Comparison of ENCODE assay signal across 26 cellular contexts in the genomic region with DNA sequence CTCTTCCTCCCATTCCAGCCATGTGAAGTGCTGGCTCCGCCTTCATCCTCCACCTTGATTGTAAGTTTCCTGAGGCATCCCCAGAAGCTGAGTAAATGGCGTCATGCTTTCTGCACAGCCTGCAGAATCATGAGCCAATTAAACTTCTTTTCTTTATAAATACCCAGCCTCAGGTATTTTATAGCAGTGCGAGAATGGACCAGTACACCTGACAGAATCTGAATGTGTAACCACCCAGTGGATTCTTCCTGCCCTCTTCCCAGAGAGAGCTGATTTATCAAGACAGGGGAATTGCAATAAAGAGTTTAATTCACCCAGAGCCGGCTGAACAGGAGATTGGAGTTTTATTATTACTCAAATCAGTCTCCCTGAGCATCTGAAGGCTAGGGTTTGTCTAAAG.
"Had no signal": no experiment of that assay in that cellular context is flagged by ENCODE, and none has a peak within 500 bp of the region (broad histone marks: within the 10 kb centered on the region; RNA-seq: fewer than 3 reads in every experiment).

No MANE protein-coding gene starts in this region.

- H3K27me3 ChIP-seq: stomach, suprapubic skin, testis, thyroid gland, tibial artery, tibial nerve, transverse colon, upper lobe of left lung, upper lobe of right lung, uterus, vagina had no signal

- ATAC-seq: stimulated activated effector memory CD8-positive, alpha-beta T cell treated with anti-CD3 and anti-CD28 coated beads, Interleukin-12 subunit alpha, Interleukin-12 subunit beta, amount 100 ng/mL, for 72 hours; stimulated activated memory B cell treated with anti-CD40 and anti-IgM and Interleukin-4, amounts not matched to agents 10 μg/mL and 1 μg/mL and 100 μg/mL, for 72 hours; stimulated activated naive B cell treated with anti-CD40 and anti-IgM and Interleukin-4, amounts not matched to agents 10 μg/mL and 1 μg/mL and 100 μg/mL, for 72 hours; stimulated activated naive CD8-positive, alpha-beta T cell treated with anti-CD3 and anti-CD28 coated beads, Interleukin-15, amount 100 ng/mL, for 72 hours; stimulated activated naive CD8-positive, alpha-beta T cell treated with anti-CD3 and anti-CD28 coated beads, Interleukin-15, Interleukin-2, amounts not matched to agents 100 U/mL and 50 U/mL, for 24 hours; upper lobe of right lung had no signal

- DNase-seq: stimulated activated CD4-positive, alpha-beta T cell treated with anti-CD3 and anti-CD28 coated beads, Interleukin-2, amount 100 ng/mL, for 48 hours; stimulated activated CD4-positive, alpha-beta T cell treated with anti-CD3 and anti-CD28 coated beads, Interleukin-4, amount 100 ng/mL, for 1 hour; stimulated activated CD4-positive, alpha-beta T cell treated with anti-CD3 and anti-CD28 coated beads, Interleukin-4, amount 100 ng/mL, for 24 hours; stimulated activated CD4-positive, alpha-beta T cell treated with anti-CD3 and anti-CD28 coated beads, Interleukin-4, amount 100 ng/mL, for 4 hours; stimulated activated CD8-positive, alpha-beta memory T cell treated with anti-CD3 and anti-CD28 coated beads, Interleukin-4, amount 100 ng/mL, for 48 hours; stimulated activated naive B cell treated with anti-CD40 and anti-IgM and Interleukin-4, amounts not matched to agents 10 μg/mL and 1 μg/mL and 100 μg/mL, for 72 hours; stimulated activated naive CD4-positive, alpha-beta T cell; stimulated activated naive CD4-positive, alpha-beta T cell treated with Interleukin-2 at 50 U/mL for 16 hours; stimulated activated naive CD8-positive, alpha-beta T cell treated with anti-CD3 and anti-CD28 coated beads, Interleukin-15, amount 100 ng/mL, for 72 hours; stimulated activated naive CD8-positive, alpha-beta T cell treated with anti-CD3 and anti-CD28 coated beads, Interleukin-15, Interleukin-2, amounts not matched to agents 100 U/mL and 50 U/mL, for 24 hours; stomach; substantia nigra; testis; thyroid gland; tibial artery; transverse colon; upper lobe of left lung; upper lobe of right lung; uterus had no signal

- FAIRE-seq: urothelium cell line had no signal

- H3K27ac ChIP-seq: stomach, suprapubic skin, testis, thoracic aorta, thyroid gland, tibial artery, tibial nerve, transverse colon, upper lobe of left lung, upper lobe of right lung, uterus, vagina had no signal

- H3K36me3 ChIP-seq: stomach, suprapubic skin, thoracic aorta, thyroid gland, tibial artery, tibial nerve, transverse colon, upper lobe of left lung, upper lobe of right lung, uterus, vagina had no signal

- H3K9me3 ChIP-seq: suprapubic skin, testis, thoracic aorta, thyroid gland, tibial artery, tibial nerve, transverse colon, upper lobe of right lung, uterus, vagina had no signal

- H3K4me1 ChIP-seq: stomach, suprapubic skin, testis, thyroid gland, tibial artery, upper lobe of left lung, upper lobe of right lung, uterus, vagina had no signal

- H3K4me3 ChIP-seq: stomach, suprapubic skin, testis, thoracic aorta, thyroid gland, tibial artery, tibial nerve, transverse colon, upper lobe of left lung, upper lobe of right lung, uterus, vagina had no signal
